1 cellular context compared by ENCODE assay signal in the genomic region with DNA sequence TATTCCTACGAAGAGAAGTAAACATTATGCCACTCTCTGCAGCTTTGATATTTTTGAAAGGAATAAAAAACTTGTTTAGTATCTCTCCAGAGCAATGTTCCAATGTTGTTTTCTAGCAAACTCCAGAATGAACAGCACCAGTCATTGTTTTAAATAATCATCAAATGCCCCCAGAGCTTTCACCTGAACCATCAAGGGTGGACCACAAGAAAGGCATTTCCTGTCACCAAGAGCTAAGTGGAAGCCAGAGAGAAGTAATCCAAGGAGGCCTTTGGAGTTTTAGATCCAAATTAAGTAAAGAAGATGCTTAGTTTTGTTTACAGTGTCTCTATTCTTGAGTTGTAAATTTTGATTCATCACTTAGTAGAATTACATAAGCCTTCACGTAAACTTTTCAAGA.
TF ChIP-seq lines count a peak whose summit lies in the region.

No MANE protein-coding gene starts in this region.

TF ChIP-seq in GM23338, 12 proteins besides CTCF, POLR2A, EP300 and RAD21 (continued from another document):
- TF ChIP-seq, protein P1, sequence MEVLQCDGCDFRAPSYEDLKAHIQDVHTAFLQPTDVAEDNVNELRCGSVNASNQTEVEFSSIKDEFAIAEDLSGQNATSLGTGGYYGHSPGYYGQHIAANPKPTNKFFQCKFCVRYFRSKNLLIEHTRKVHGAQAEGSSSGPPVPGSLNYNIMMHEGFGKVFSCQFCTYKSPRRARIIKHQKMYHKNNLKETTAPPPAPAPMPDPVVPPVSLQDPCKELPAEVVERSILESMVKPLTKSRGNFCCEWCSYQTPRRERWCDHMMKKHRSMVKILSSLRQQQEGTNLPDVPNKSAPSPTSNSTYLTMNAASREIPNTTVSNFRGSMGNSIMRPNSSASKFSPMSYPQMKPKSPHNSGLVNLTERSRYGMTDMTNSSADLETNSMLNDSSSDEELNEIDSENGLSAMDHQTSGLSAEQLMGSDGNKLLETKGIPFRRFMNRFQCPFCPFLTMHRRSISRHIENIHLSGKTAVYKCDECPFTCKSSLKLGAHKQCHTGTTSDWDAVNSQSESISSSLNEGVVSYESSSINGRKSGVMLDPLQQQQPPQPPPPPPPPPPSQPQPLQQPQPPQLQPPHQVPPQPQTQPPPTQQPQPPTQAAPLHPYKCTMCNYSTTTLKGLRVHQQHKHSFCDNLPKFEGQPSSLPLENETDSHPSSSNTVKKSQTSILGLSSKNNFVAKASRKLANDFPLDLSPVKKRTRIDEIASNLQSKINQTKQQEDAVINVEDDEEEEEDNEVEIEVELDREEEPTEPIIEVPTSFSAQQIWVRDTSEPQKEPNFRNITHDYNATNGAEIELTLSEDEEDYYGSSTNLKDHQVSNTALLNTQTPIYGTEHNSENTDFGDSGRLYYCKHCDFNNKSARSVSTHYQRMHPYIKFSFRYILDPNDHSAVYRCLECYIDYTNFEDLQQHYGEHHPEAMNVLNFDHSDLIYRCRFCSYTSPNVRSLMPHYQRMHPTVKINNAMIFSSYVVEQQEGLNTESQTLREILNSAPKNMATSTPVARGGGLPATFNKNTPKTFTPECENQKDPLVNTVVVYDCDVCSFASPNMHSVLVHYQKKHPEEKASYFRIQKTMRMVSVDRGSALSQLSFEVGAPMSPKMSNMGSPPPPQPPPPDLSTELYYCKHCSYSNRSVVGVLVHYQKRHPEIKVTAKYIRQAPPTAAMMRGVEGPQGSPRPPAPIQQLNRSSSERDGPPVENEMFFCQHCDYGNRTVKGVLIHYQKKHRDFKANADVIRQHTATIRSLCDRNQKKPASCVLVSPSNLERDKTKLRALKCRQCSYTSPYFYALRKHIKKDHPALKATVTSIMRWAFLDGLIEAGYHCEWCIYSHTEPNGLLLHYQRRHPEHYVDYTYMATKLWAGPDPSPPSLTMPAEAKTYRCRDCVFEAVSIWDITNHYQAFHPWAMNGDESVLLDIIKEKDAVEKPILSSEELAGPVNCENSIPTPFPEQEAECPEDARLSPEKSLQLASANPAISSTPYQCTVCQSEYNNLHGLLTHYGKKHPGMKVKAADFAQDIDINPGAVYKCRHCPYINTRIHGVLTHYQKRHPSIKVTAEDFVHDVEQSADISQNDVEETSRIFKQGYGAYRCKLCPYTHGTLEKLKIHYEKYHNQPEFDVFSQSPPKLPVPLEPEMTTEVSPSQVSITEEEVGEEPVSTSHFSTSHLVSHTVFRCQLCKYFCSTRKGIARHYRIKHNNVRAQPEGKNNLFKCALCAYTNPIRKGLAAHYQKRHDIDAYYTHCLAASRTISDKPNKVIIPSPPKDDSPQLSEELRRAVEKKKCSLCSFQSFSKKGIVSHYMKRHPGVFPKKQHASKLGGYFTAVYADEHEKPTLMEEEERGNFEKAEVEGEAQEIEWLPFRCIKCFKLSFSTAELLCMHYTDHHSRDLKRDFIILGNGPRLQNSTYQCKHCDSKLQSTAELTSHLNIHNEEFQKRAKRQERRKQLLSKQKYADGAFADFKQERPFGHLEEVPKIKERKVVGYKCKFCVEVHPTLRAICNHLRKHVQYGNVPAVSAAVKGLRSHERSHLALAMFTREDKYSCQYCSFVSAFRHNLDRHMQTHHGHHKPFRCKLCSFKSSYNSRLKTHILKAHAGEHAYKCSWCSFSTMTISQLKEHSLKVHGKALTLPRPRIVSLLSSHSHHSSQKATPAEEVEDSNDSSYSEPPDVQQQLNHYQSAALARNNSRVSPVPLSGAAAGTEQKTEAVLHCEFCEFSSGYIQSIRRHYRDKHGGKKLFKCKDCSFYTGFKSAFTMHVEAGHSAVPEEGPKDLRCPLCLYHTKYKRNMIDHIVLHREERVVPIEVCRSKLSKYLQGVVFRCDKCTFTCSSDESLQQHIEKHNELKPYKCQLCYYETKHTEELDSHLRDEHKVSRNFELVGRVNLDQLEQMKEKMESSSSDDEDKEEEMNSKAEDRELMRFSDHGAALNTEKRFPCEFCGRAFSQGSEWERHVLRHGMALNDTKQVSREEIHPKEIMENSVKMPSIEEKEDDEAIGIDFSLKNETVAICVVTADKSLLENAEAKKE (CRISPR knock-in tag; IDR thresholded peaks at IDR 0.05), result no peak
- TF ChIP-seq ZNF331 (CRISPR knock-in tag; IDR thresholded peaks at IDR 0.05; ENCODE audit: low read depth), result no peak
- TF ChIP-seq EZH2 (IDR thresholded peaks at IDR 0.05; ENCODE audit: low read depth, unreplicated experiment), result no peak
- no peak for TF ChIP-seq STAT1 (IDR thresholded peaks at IDR 0.05; ENCODE audit: unreplicated experiment)
- TF ChIP-seq EZH2phosphoT487 (IDR thresholded peaks at IDR 0.05; ENCODE audit: unreplicated experiment), result no peak
- TF ChIP-seq ZNF114 (CRISPR knock-in tag; IDR thresholded peaks at IDR 0.05), result no peak
- TF ChIP-seq, protein P2, sequence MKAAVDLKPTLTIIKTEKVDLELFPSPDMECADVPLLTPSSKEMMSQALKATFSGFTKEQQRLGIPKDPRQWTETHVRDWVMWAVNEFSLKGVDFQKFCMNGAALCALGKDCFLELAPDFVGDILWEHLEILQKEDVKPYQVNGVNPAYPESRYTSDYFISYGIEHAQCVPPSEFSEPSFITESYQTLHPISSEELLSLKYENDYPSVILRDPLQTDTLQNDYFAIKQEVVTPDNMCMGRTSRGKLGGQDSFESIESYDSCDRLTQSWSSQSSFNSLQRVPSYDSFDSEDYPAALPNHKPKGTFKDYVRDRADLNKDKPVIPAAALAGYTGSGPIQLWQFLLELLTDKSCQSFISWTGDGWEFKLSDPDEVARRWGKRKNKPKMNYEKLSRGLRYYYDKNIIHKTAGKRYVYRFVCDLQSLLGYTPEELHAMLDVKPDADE (IDR thresholded peaks at IDR 0.05), result no peak
- TF ChIP-seq, protein P3, sequence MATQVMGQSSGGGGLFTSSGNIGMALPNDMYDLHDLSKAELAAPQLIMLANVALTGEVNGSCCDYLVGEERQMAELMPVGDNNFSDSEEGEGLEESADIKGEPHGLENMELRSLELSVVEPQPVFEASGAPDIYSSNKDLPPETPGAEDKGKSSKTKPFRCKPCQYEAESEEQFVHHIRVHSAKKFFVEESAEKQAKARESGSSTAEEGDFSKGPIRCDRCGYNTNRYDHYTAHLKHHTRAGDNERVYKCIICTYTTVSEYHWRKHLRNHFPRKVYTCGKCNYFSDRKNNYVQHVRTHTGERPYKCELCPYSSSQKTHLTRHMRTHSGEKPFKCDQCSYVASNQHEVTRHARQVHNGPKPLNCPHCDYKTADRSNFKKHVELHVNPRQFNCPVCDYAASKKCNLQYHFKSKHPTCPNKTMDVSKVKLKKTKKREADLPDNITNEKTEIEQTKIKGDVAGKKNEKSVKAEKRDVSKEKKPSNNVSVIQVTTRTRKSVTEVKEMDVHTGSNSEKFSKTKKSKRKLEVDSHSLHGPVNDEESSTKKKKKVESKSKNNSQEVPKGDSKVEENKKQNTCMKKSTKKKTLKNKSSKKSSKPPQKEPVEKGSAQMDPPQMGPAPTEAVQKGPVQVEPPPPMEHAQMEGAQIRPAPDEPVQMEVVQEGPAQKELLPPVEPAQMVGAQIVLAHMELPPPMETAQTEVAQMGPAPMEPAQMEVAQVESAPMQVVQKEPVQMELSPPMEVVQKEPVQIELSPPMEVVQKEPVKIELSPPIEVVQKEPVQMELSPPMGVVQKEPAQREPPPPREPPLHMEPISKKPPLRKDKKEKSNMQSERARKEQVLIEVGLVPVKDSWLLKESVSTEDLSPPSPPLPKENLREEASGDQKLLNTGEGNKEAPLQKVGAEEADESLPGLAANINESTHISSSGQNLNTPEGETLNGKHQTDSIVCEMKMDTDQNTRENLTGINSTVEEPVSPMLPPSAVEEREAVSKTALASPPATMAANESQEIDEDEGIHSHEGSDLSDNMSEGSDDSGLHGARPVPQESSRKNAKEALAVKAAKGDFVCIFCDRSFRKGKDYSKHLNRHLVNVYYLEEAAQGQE (IDR thresholded peaks at IDR 0.05; ENCODE audit: unreplicated experiment), result no peak
- TF ChIP-seq CREB1 (CRISPR knock-in tag; IDR thresholded peaks at IDR 0.05; ENCODE audit: low read depth), result no peak
- no peak for TF ChIP-seq POLR2AphosphoS5 (IDR thresholded peaks at IDR 0.05; ENCODE audit: low read depth)
- no peak for TF ChIP-seq JUNB (IDR thresholded peaks at IDR 0.05; ENCODE audit: unreplicated experiment)
